In the genomic region with DNA sequence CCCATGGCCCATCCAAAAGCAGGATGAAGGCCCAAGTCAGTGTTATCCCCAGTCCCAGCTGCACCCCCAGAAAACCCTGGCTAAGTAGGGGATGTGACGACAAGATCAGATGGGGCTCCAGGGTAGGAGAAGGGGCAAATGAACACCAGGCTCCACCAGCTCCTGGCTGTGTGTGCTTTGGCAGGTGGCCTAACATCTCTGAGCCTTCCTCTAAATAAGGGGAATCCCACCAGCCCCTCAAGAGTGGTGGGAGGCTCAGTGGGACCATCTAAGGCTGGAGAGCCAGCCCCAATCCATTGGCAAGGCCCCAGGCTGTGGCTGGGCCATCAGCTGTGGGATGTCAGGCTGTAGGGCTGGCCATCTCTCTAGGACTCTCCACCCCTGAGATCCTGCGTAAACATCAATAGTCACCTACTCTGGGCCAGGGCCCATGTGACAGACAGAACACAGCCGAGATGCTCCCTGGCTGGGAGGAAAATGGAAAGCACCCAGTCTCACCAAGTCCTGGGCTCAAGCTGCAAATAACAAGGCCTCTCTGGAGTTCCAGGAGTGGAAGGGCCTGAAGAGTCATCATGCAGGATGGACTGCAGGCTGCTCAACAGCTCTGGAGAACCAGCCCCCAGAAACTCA, we compare ENCODE assay signal across 1 cellular context.
TF ChIP-seq lines count a peak whose summit lies in the region.

No MANE protein-coding gene starts in this region.

TF ChIP-seq in H1, 55 proteins besides CTCF, POLR2A, EP300 and RAD21:
- TF ChIP-seq TCF12 (IDR thresholded peaks at IDR 0.05; ENCODE audit: low read depth, low read length) (no peak), SIN3A (conservative IDR thresholded peaks at IDR 0.05 in 1 of 2, IDR thresholded peaks at IDR 0.05 in 1 of 2; ENCODE audit: low read depth in 1 of 2, low read length in 2 of 2) (no peak), RBBP5 (IDR thresholded peaks at IDR 0.05; ENCODE audit: borderline replicate concordance, low read depth, low read length) (no peak)
